In genomic region chr12:65495233-65495632, GRCh38 we compare ENCODE assay signal across 16 cellular contexts.
DNase-seq lines count a peak whose midpoint lies in the region; ATAC-seq lines count a peak whose summit lies in the region.
"Had no signal": no experiment of that assay in that cellular context is flagged by ENCODE, and none has a peak within 500 bp of the region (broad histone marks: within the 10 kb centered on the region; RNA-seq: fewer than 3 reads in every experiment).

No MANE protein-coding gene starts in this region.

- no peaks in the 10 kb centered on the region for H3K36me3 ChIP-seq in ACC112 (ENCODE audit: insufficient read depth, low read length)
- H3K36me3 ChIP-seq: upper lobe of left lung had no signal

- no peak overlapping the region for H2AFZ ChIP-seq in ACC112 (ENCODE audit: low read length, unreplicated experiment)

- peak; percentile 80 for DNase-seq in HS-27A (ENCODE audit: low read depth)
- peak; percentile 100 for DNase-seq in T1000 (lab: John Stamatoyannopoulos, UW)
- peak; percentile 91 for DNase-seq in islet precursor cell
- no peak for DNase-seq in NCI-H345 (lab: John Stamatoyannopoulos, UW)
- no peak for DNase-seq in C1 segment of cervical spinal cord (lab: John Stamatoyannopoulos, UW)
- DNase-seq: activated CD4-positive, alpha-beta T cell treated with anti-CD3 and anti-CD28 coated beads for 1 hour; head of caudate nucleus; midbrain; NCI-H2081 treated with DMSO at 0.1 percent for 48 hours; SHP77; upper lobe of left lung had no signal

- peak overlapping the region; percentile 8; the same call in 1 of the 2 replicates for H3K27ac ChIP-seq in ACC112 (ENCODE audit: low read depth, low read length)
- H3K27ac ChIP-seq: coronary artery, upper lobe of left lung had no signal

- no peaks in the 10 kb centered on the region for H3K79me2 ChIP-seq in ACC112 (ENCODE audit: control insufficient read depth, insufficient read depth, low read length, unreplicated experiment)

- no peaks in the 10 kb centered on the region for H3K27me3 ChIP-seq in ACC112 (ENCODE audit: insufficient read depth, low read length)
- H3K27me3 ChIP-seq: upper lobe of left lung had no signal

- ATAC-seq in HG03432 (IDR thresholded peaks at IDR 0.05; ENCODE audit: unreplicated experiment) (no peak), GM18909 (IDR thresholded peaks at IDR 0.05; ENCODE audit: poor library complexity, unreplicated experiment) (no peak)
- ATAC-seq: activated T-helper 17 cell treated with anti-CD3 and anti-CD28 coated beads, Interleukin-2, amount 50 U/mL, for 72 hours had no signal

- H3K4me3 ChIP-seq in ACC112 (ENCODE audit: low read depth, low read length) = no peak overlapping the region
- H3K4me3 ChIP-seq: coronary artery, upper lobe of left lung had no signal

- peaks cover 54% of the 10 kb centered on the region for H3K4me1 ChIP-seq in ACC112 (ENCODE audit: control insufficient read depth, insufficient read depth, low read length, unreplicated experiment)

Comparison
In these comparisons a context has a peak if more than half of its experiments do, and no peak if none do; other contexts are left out.
1. DNase-seq: peak in HS-27A (single experiment), T1000 (single experiment) and islet precursor cell (single experiment); none in NCI-H345 (single experiment) and C1 segment of cervical spinal cord (0 of 14).